In genomic region chr6:133184798-133185380, GRCh38 we compare ENCODE assay signal across 8 cellular contexts. TPM values are rescaled to one million over a fixed set of nuclear protein-coding genes. Genes with fewer than 3 reads are reported as not detected.
DNase-seq lines count a peak whose midpoint lies in the region; ATAC-seq, FAIRE-seq and TF ChIP-seq lines count a peak whose summit lies in the region.

No MANE protein-coding gene starts in this region.

- intact Hi-C loops in heart left ventricle (cut with DNase I): loop anchor here in 8 of 10 donors (2.0 to 10.0 kb wide), 8 partner anchors 220 to 730 kb away; no protein-coding TSS in a partner anchor
- intact Hi-C loops in cardiac septum (cut with DNase I): loop anchor here (5.0 kb wide), 2 partner anchors 57 to 327 kb away; partner anchors contain the start of gene EYA4

- H3K9me3 Mint-ChIP-seq in CD8-positive, alpha-beta memory T cell: peaks cover 0 to 2% (median 0%) of the 10 kb centered on the region in 5 donors

- no peaks in the 10 kb centered on the region for H3K4me1 ChIP-seq in heart left ventricle
- H3K4me1 ChIP-seq in CD8-positive, alpha-beta memory T cell (ENCODE audit: insufficient read depth, low read length): no peaks in the 10 kb centered on the region

- H3K4me3 Mint-ChIP-seq in CD8-positive, alpha-beta memory T cell: no peak overlapping the region

- DNase-seq in heart left ventricle: no peak
- no peak for DNase-seq in cardiac septum (ENCODE audit: low spot score)
- DNase-seq in RPMI8226: peak; percentile 16
- DNase-seq in frontal cortex (ENCODE audit: low spot score in 2 of 2): no peak
- DNase-seq in CD8-positive, alpha-beta memory T cell: no peak
- DNase-seq in NCI-H1694 treated with DMSO at 0.1 percent for 48 hours (lab: John Stamatoyannopoulos, UW): no peak
- no peak for DNase-seq in HPDE6-E6E7 (ENCODE audit: extremely low spot score)

- no peak overlapping the region for H3K27ac Mint-ChIP-seq in CD8-positive, alpha-beta memory T cell

- no peak overlapping the region for H3K27ac ChIP-seq in heart left ventricle
- H3K27ac ChIP-seq in CD8-positive, alpha-beta memory T cell (ENCODE audit: low read depth, low read length): no peak overlapping the region

- H3K9me3 ChIP-seq in heart left ventricle: no peaks in the 10 kb centered on the region
- H3K9me3 ChIP-seq in CD8-positive, alpha-beta memory T cell (ENCODE audit: low read length): no peaks in the 10 kb centered on the region

- H3K4me3 ChIP-seq in heart left ventricle: no peak overlapping the region
- no peak overlapping the region for H3K4me3 ChIP-seq in CD8-positive, alpha-beta memory T cell (ENCODE audit: low read length)

- H3K4me1 Mint-ChIP-seq in CD8-positive, alpha-beta memory T cell: no peaks in the 10 kb centered on the region

- POLR2A ChIA-PET in CD8-positive, alpha-beta memory T cell (lab: Charles Lee): no interaction called here

- H3K36me3 ChIP-seq in heart left ventricle: no peaks in the 10 kb centered on the region
- no peaks in the 10 kb centered on the region for H3K36me3 ChIP-seq in CD8-positive, alpha-beta memory T cell (ENCODE audit: insufficient read depth, low read length)

- H3K27me3 ChIP-seq in heart left ventricle: no peaks in the 10 kb centered on the region
- H3K27me3 ChIP-seq in CD8-positive, alpha-beta memory T cell (ENCODE audit: insufficient read depth, low read length, poor library complexity, severe bottlenecking): no peaks in the 10 kb centered on the region

- FAIRE-seq in frontal cortex (lab: Jason Lieb, UNC): peak; percentile 91

- no peak for ATAC-seq in heart left ventricle
- no peak for ATAC-seq in HG02840 (IDR thresholded peaks at IDR 0.05; ENCODE audit: low FRiP score, unreplicated experiment)

- no peak for TF ChIP-seq POLR2A in heart left ventricle (IDR thresholded peaks at IDR 0.05)

- no peaks in the 10 kb centered on the region for H3K36me3 Mint-ChIP-seq in CD8-positive, alpha-beta memory T cell

- WGBS in heart left ventricle, 4 donors: 19 to 38% (median 30%) methylated on average over 2 of the region's 2 CpGs

- CTCF ChIA-PET in CD8-positive, alpha-beta memory T cell (lab: Charles Lee): no interaction called here

- peak; percentile 25 to 67 (median 52) for TF ChIP-seq CTCF in heart left ventricle (IDR thresholded peaks at IDR 0.05)

- peaks cover 0 to 2% of the 10 kb centered on the region in 2 donors for H3K27me3 Mint-ChIP-seq in CD8-positive, alpha-beta memory T cell

RNA-seq across cellular contexts. Expression of gene EYA4, which starts 56.3 kb away (rescaled TPM):
- total RNA-seq in heart left ventricle (10 to 100 TPM; 14.6 to 29.6 (median 22.6) TPM), cardiac septum (24.2 TPM), frontal cortex (0.41 TPM)
- polyA plus RNA-seq in heart left ventricle: 1 to 10 TPM; 3.6 to 9.9 TPM
- not detected for total RNA-seq in CD8-positive, alpha-beta memory T cell
- not detected for polyA plus RNA-seq in CD8-positive, alpha-beta memory T cell

Comparison
In these comparisons a context has a peak if more than half of its experiments do, and no peak if none do; other contexts are left out.
1. RNA of gene EYA4, which starts 56.3 kb away (total RNA-seq): 24.2 TPM in cardiac septum (single experiment) and 14.6 to 29.6 TPM in heart left ventricle; 0.41 TPM in frontal cortex (single experiment) and not detected in CD8-positive, alpha-beta memory T cell; every median in the first group is over 10 times any median in the second.